Comparison of ENCODE assay signal across 14 cellular contexts in the genomic region with DNA sequence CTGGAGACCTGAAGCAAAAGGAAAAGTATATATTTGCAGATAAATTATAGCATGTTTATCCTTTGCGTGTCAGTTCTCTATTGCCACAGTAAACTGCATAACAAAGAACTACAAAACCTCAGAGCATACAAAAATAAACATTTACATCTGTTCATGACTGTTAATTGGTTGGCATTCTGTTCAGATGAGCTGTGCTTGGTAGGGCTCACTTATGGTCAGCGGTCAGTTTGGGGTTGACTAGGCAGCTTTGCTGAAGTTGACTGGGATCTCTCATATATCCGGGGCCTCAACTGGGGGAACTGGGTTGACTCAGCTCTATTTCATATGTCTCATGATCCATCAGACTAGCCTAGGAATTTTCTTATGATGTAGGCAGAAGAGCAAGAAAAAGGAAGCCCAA.
DNase-seq lines count a peak whose midpoint lies in the region; FAIRE-seq lines count a peak whose summit lies in the region.
"Had no signal": no experiment of that assay in that cellular context is flagged by ENCODE, and none has a peak within 500 bp of the region (broad histone marks: within the 10 kb centered on the region; RNA-seq: fewer than 3 reads in every experiment).

No MANE protein-coding gene starts in this region.

- peak; percentile 97 for DNase-seq in GM04503 (ENCODE audit: low read depth)
- DNase-seq in RCC 7860 (ENCODE audit: low spot score): peak; percentile 47
- peak; percentile 62 for DNase-seq in epidermal melanocyte (ENCODE audit: insufficient read length, low spot score)
- DNase-seq in RPMI8226: no peak
- no peak for DNase-seq in MV-4-11 (lab: John Stamatoyannopoulos, UW)
- no peak for DNase-seq in NCI-H526 (lab: John Stamatoyannopoulos, UW)
- DNase-seq: activated effector memory CD4-positive, alpha-beta T cell treated with Interleukin-2 at 50 U/mL for 16 hours; hippocampal formation; NCI-H1105 treated with DMSO at 0.1 percent for 48 hours; NCI-H524 treated with DMSO at 0.1 percent for 48 hours; SHP77; sigmoid colon had no signal

- no peak overlapping the region for H3K4me3 ChIP-seq in skeletal muscle satellite cell (ENCODE audit: low read length)
- H3K4me3 ChIP-seq: cardiac muscle cell, sigmoid colon had no signal

- H3K27me3 ChIP-seq in skeletal muscle satellite cell (ENCODE audit: control insufficient read depth, insufficient read depth, low read length): no peaks in the 10 kb centered on the region
- H3K27me3 ChIP-seq: cardiac muscle cell, sigmoid colon had no signal

- H3K9me3 ChIP-seq in skeletal muscle satellite cell (replicated peaks; ENCODE audit: low read length): peaks cover 7% of the 10 kb centered on the region

- no peaks in the 10 kb centered on the region for H3K36me3 ChIP-seq in skeletal muscle satellite cell (ENCODE audit: insufficient read depth, low read length)
- H3K36me3 ChIP-seq: cardiac muscle cell, sigmoid colon had no signal

- FAIRE-seq in RCC 7860 (lab: Jason Lieb, UNC): no peak

- H3K9ac ChIP-seq in skeletal muscle satellite cell (ENCODE audit: low read depth, low read length): peak overlapping the region; percentile 64

- peak overlapping the region; percentile 39 for H3K4me2 ChIP-seq in skeletal muscle satellite cell (ENCODE audit: low read length)

- H3K4me1 ChIP-seq in skeletal muscle satellite cell (ENCODE audit: control insufficient read depth, insufficient read depth, low read length): peaks cover 19% of the 10 kb centered on the region

Comparison
In these comparisons a context has a peak if more than half of its experiments do, and no peak if none do; other contexts are left out.
1. DNase-seq: peak in GM04503 (single experiment), RCC 7860 (single experiment) and epidermal melanocyte (single experiment); none in RPMI8226 (single experiment), MV-4-11 (single experiment) and NCI-H526 (0 of 2).